23 cellular contexts compared by ENCODE assay signal in the genomic region with DNA sequence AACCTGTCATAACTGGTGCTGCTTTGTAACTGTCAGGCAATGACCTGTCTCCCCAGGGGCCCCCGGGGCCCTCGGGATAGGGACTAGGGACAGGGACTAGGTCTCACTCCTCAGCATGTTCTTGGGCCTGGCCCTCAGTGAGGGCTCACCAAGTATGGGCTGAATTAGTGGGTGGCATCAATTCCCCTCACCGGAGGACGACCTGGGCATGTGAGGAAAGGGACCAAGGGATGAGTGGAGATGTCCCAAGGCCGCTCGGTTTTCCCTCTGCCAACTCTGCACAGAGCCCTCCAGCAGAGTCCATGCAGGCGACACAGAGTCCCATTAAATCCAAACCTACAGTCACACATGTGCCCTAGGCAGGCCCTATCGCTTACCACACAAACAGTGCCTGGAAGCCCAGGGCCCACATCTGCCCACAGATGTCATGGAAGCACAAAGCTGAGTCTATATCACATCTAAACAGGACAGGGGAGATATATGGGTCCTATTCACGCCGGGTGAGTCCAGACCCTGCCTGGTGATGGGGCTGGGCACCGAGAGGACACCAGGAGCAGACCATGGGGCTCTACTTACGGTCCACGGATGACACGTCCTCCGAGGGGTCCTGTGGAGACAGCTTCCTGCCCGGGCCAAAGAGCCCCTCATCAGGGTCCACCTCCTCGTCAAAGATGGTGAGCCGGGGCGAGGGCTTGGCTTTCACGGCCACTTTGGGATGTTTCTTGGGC. TPM values are rescaled to one million over a fixed set of nuclear protein-coding genes. Genes with fewer than 3 reads are reported as not detected.
A peak's percentile ranks its signal among the peaks of the same experiment; 100 is the strongest.
DNase-seq lines count a peak whose midpoint lies in the region; ATAC-seq and TF ChIP-seq lines count a peak whose summit lies in the region.
"Had no signal": no experiment of that assay in that cellular context is flagged by ENCODE, and none has a peak within 500 bp of the region (broad histone marks: within the 10 kb centered on the region; RNA-seq: fewer than 3 reads in every experiment).

No MANE protein-coding gene starts in this region.

- H3K4me2 ChIP-seq in BLaER1 = peak overlapping the region; percentile 47; the same call in 1 of the 2 replicates
- H3K4me2 ChIP-seq: neural progenitor cell had no signal

- H3K4me1 ChIP-seq in BLaER1 = peaks cover 67% of the 10 kb centered on the region
- peaks cover 20% of the 10 kb centered on the region for H3K4me1 ChIP-seq in right cardiac atrium (ENCODE audit: control insufficient read depth, insufficient read depth, low read length)
- H3K4me1 ChIP-seq in spleen = peaks cover 0 to 25% (median 12%) of the 10 kb centered on the region in 6 donors
- H3K4me1 ChIP-seq in upper lobe of left lung = peaks cover 2 to 18% (median 15%) of the 10 kb centered on the region in 4 donors

- no peak overlapping the region for H3K4me3 ChIP-seq in BLaER1
- no peak overlapping the region for H3K4me3 ChIP-seq in right cardiac atrium (ENCODE audit: low read length)
- no peak overlapping the region for H3K4me3 ChIP-seq in spleen
- H3K4me3 ChIP-seq in upper lobe of left lung = no peak overlapping the region
- H3K4me3 ChIP-seq: neural progenitor cell, uterus had no signal

- H3K36me3 ChIP-seq in BLaER1 = peaks cover 43% of the 10 kb centered on the region
- peaks cover 0 to 89% (median 52%) of the 10 kb centered on the region in 6 donors for H3K36me3 ChIP-seq in spleen
- H3K36me3 ChIP-seq in upper lobe of left lung = peaks cover 23 to 62% (median 46%) of the 10 kb centered on the region in 4 donors
- H3K36me3 ChIP-seq: neural progenitor cell, uterus had no signal

- DNase-seq in caudate nucleus (lab: John Stamatoyannopoulos, UW) (no peak), right cardiac atrium (peak in 2 of 3 donors; percentile 46 to 60), spleen (peak; percentile 50), kidney glomerular epithelial cell (lab: John Stamatoyannopoulos, UW) (no peak), upper lobe of left lung (no peak), GF-D8 (lab: John Stamatoyannopoulos, UW) (no peak)
- DNase-seq: ACHN; activated CD4-positive, alpha-beta T cell treated with anti-CD3 and anti-CD28 coated beads for 36 hours; anterior cingulate cortex; CD4-positive, CD25-positive, alpha-beta regulatory T cell; cerebellar nuclear complex; DMS153; H7; Karpas-422; midbrain; NCI-H1092; NCI-H2081; RPMI8226; stimulated activated naive CD4-positive, alpha-beta T cell treated with Interleukin-2 at 50 U/mL for 16 hours had no signal

- H3K27me3 ChIP-seq in BLaER1 (no peaks in the 10 kb centered on the region), right cardiac atrium (ENCODE audit: control insufficient read depth, insufficient read depth) (no peaks in the 10 kb centered on the region), spleen (replicated peaks in 1 of 7) (no peaks in the 10 kb centered on the region), upper lobe of left lung (no peaks in the 10 kb centered on the region)
- H3K27me3 ChIP-seq: neural progenitor cell, uterus had no signal

- TF ChIP-seq CTCF in spleen (IDR thresholded peaks at IDR 0.05 in 8 of 11, conservative IDR thresholded peaks at IDR 0.05 in 3 of 11) (no peak), upper lobe of left lung (IDR thresholded peaks at IDR 0.05) (no peak)

- no peak overlapping the region for H3K9ac ChIP-seq in BLaER1
- H3K9ac ChIP-seq: neural progenitor cell had no signal

- WGBS in right cardiac atrium = 88% methylated on average over 20 of the region's 20 CpGs
- 87 to 95% (median 90%) methylated on average over 12 to 20 of the region's 20 CpGs for WGBS in spleen, 5 donors
- WGBS in upper lobe of left lung, 2 donors = 95% methylated on average over 7 to 20 of the region's 20 CpGs

- TF ChIP-seq EP300 in upper lobe of left lung (IDR thresholded peaks at IDR 0.05) = no peak

- intact Hi-C loops in right cardiac atrium (cut with DNase I) = loop anchor here in 1 of 4 donors (10.0 kb wide), 2 partner anchors 50 to 110 kb away; no protein-coding TSS in a partner anchor
- intact Hi-C loops in spleen (cut with DNase I; ENCODE audit: low total_unique reads) = no loop called here

- ATAC-seq in right cardiac atrium = no peak
- ATAC-seq in HG03354 (IDR thresholded peaks at IDR 0.05; ENCODE audit: poor library complexity, severe bottlenecking, unreplicated experiment) = no peak
- ATAC-seq in upper lobe of left lung (ENCODE audit: low FRiP score in 2 of 2) = no peak
- ATAC-seq: activated CD4-positive, alpha-beta T cell treated with anti-CD3 and anti-CD28 coated beads for 36 hours had no signal

- no peak overlapping the region for H3K27ac ChIP-seq in BLaER1
- peak overlapping the region; percentile 30 for H3K27ac ChIP-seq in caudate nucleus (ENCODE audit: low read depth, low read length)
- no peak overlapping the region for H3K27ac ChIP-seq in right cardiac atrium (ENCODE audit: low read length)
- no peak overlapping the region for H3K27ac ChIP-seq in spleen
- peak overlapping the region in 1 of 4 donors; percentile 7 for H3K27ac ChIP-seq in upper lobe of left lung
- H3K27ac ChIP-seq: neural progenitor cell, uterus had no signal

- H3K9me3 ChIP-seq in BLaER1 (no peaks in the 10 kb centered on the region), right cardiac atrium (ENCODE audit: control insufficient read depth, low read length) (no peaks in the 10 kb centered on the region), spleen (no peaks in the 10 kb centered on the region), upper lobe of left lung (no peaks in the 10 kb centered on the region)
- H3K9me3 ChIP-seq: uterus had no signal

- TF ChIP-seq POLR2A in spleen (IDR thresholded peaks at IDR 0.05) (no peak), upper lobe of left lung (IDR thresholded peaks at IDR 0.05) (no peak)

- H4K20me1 ChIP-seq in BLaER1 = peaks cover 60% of the 10 kb centered on the region

RNA-seq across cellular contexts. Expression of gene HS1BP3, which starts 26.6 kb away (rescaled TPM):
- total RNA-seq in right cardiac atrium (10 to 100 TPM; 21.8 to 26.4 (median 25.3) TPM), spleen (10 to 100 TPM; 21.1 to 38.0 (median 31.3) TPM), upper lobe of left lung (10 to 100 TPM; 41.0 to 45.8 (median 42.7) TPM)
- polyA plus RNA-seq in right cardiac atrium (29.8 TPM), spleen (10 to 100 TPM in 2 of 3 donors, 1 to 10 TPM in 1; 8.8 to 23.5 (median 13.8) TPM)

RNA-seq across cellular contexts. Expression of gene GDF7, which starts 42.6 kb away (rescaled TPM):
- total RNA-seq in right cardiac atrium (under 1 TPM; 0.26 to 0.79 (median 0.60) TPM), spleen (1 to 10 TPM in 6 of 7 donors, under 1 TPM in 1; 0.83 to 3.8 (median 2.0) TPM), upper lobe of left lung (1 to 10 TPM in 1 of 6 donors, under 1 TPM in 5; under 0.01 to 1.8 (median 0.44) TPM)
- polyA plus RNA-seq in right cardiac atrium (0.25 TPM), spleen (1 to 10 TPM in 1 of 3 donors, under 1 TPM in 2; 0.87 to 1.8 (median 0.89) TPM)

Comparison
In these comparisons a context has a peak if more than half of its experiments do, and no peak if none do; other contexts are left out.
1. DNase-seq: peak in right cardiac atrium (2 of 3) and spleen (single experiment); none in caudate nucleus (0 of 61), kidney glomerular epithelial cell (single experiment), upper lobe of left lung (0 of 2) and GF-D8 (single experiment).